8 cellular contexts compared by ENCODE assay signal in the genomic region with DNA sequence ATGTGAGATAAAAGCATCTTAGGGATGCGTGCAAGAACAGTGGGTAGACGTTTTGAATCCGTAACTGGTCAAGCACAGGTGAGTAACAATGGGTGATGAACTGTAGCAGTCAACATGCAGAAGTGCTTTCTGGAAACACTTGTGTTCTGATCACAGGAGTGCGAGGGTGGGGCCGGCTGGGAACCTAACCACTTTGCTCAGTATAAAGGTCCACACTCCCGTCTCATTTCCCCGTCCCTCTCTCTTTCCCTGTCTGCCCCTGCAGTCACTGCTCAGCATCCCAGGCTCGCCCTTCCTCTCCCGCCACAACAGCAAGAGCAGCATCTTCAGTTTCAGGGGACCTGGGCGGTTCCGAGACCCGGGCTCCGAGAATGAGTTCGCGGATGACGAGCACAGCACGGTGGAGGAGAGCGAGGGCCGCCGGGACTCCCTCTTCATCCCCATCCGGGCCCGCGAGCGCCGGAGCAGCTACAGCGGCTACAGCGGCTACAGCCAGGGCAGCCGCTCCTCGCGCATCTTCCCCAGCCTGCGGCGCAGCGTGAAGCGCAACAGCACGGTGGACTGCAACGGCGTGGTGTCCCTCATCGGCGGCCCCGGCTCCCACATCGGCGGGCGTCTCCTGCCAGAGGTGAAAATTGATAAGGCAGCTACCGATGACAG.
A peak's percentile ranks its signal among the peaks of the same experiment; 100 is the strongest.
DNase-seq lines count a peak whose midpoint lies in the region; ATAC-seq and TF ChIP-seq lines count a peak whose summit lies in the region.

No MANE protein-coding gene starts in this region.

- no peak for TF ChIP-seq POLR2A in adrenal gland (IDR thresholded peaks at IDR 0.05)

- H3K4me3 ChIP-seq in adrenal gland, result no peak overlapping the region

- ATAC-seq in T-cell (replicated peaks in 1 of 4), result peak; percentile 90 to 97 (median 96)
- no peak for ATAC-seq in GM21723 (IDR thresholded peaks at IDR 0.05; ENCODE audit: unreplicated experiment)
- no peak for ATAC-seq in GM18861 (IDR thresholded peaks at IDR 0.05; ENCODE audit: unreplicated experiment)

- no peak overlapping the region for H3K27ac ChIP-seq in adrenal gland

- POLR2A ChIA-PET in T-cell (lab: Charles Lee), result no interaction called here

- no peaks in the 10 kb centered on the region for H3K4me1 ChIP-seq in adrenal gland (replicated peaks in 1 of 2)

- H3K4me1 Mint-ChIP-seq in T-cell, result peaks cover 12 to 13% (median 13%) of the 10 kb centered on the region in 3 donors

- H3K27me3 Mint-ChIP-seq in T-cell, result peaks cover 24 to 36% of the 10 kb centered on the region in 2 donors

- H3K27ac Mint-ChIP-seq in T-cell, result no peak overlapping the region

- H3K9me3 ChIP-seq in adrenal gland (replicated peaks in 1 of 3), result no peaks in the 10 kb centered on the region

- H3K27me3 ChIP-seq in adrenal gland, result no peaks in the 10 kb centered on the region

- no peaks in the 10 kb centered on the region for H3K9me3 Mint-ChIP-seq in T-cell

- TF ChIP-seq CTCF in adrenal gland (IDR thresholded peaks at IDR 0.05), result peak in 2 of 6 experiments; percentile 10 to 12

- CTCF ChIA-PET in T-cell (lab: Charles Lee), result no interaction called here

- WGBS in adrenal gland, 4 donors, result 17 to 26% (median 23%) methylated on average over 28 to 44 of the region's 44 CpGs

- no peaks in the 10 kb centered on the region for H3K36me3 ChIP-seq in adrenal gland (replicated peaks in 1 of 2)

- H3K36me3 Mint-ChIP-seq in T-cell, result no peaks in the 10 kb centered on the region

- H3K4me3 Mint-ChIP-seq in T-cell, result peak overlapping the region; percentile 41 to 45 (median 44)

- intact Hi-C loops in adrenal gland (cut with DNase I), result no loop called here

- peak; percentile 1 to 50 (median 26) for DNase-seq in T-cell
- peak in 6 of 7 donors; percentile 5 to 65 (median 33) for DNase-seq in adrenal gland
- DNase-seq in iPS-NIHi7 (ENCODE audit: extremely low spot score), result peak; percentile 87
- DNase-seq in stimulated activated CD4-positive, alpha-beta T cell treated with anti-CD3 and anti-CD28 coated beads, TNF-alpha, amount 100 ng/mL, for 1 hour (ENCODE audit: low read depth in 3 of 3, low spot score in 1 of 3), result peak in 2 of 3 donors; percentile 7 to 29
- DNase-seq in DMS 273 (lab: John Stamatoyannopoulos, UW; ENCODE audit: unreplicated experiment), result no peak
- no peak for DNase-seq in SKM-1 (lab: John Stamatoyannopoulos, UW; ENCODE audit: unreplicated experiment)

Comparison
In these comparisons a context has a peak if more than half of its experiments do, and no peak if none do; other contexts are left out.
1. ATAC-seq: peak in T-cell (4 of 4); none in GM21723 (single experiment) and GM18861 (single experiment).
2. DNase-seq: peak in T-cell (34 of 34), adrenal gland (6 of 7), iPS-NIHi7 (single experiment) and stimulated activated CD4-positive, alpha-beta T cell treated with anti-CD3 and anti-CD28 coated beads, TNF-alpha, amount 100 ng/mL, for 1 hour (2 of 3); none in DMS 273 (single experiment) and SKM-1 (single experiment).